In genomic region chr7:23247101-23247601, GRCh38 we compare ENCODE assay signal across 9 cellular contexts. TPM values are rescaled to one million over a fixed set of nuclear protein-coding genes. Genes with fewer than 3 reads are reported as not detected.
DNase-seq lines count a peak whose midpoint lies in the region; ATAC-seq and TF ChIP-seq lines count a peak whose summit lies in the region.
"Had no signal": no experiment of that assay in that cellular context is flagged by ENCODE, and none has a peak within 500 bp of the region (broad histone marks: within the 10 kb centered on the region; RNA-seq: fewer than 3 reads in every experiment).

No MANE protein-coding gene starts in this region.

- CTCF ChIA-PET in activated CD4-positive, alpha-beta memory T cell treated with anti-CD3 and anti-CD28 coated beads, Interleukin-2, amount 10 ng/mL, durations not matched to agents 7 days and 5 days (lab: Charles Lee) = no interaction called here

- DNase-seq in G401 (ENCODE audit: low spot score) (peak; percentile 15), cardiac fibroblast (ENCODE audit: low read depth in 2 of 2) (peak; percentile 4 to 24), sciatic nerve (ENCODE audit: low spot score) (no peak), AML-193 (lab: John Stamatoyannopoulos, UW) (no peak)
- DNase-seq in activated T-helper 2 cell treated with anti-CD3 and anti-CD28 coated beads, Interferon-gamma antibody, Interleukin-2, Interleukin-4, amounts not matched to agents 10 μg/mL and 5 μg/mL and 100 μg/mL, durations not matched to agents 14 hours and 24 hours and 36 hours (ENCODE audit: low spot score) = no peak
- DNase-seq in activated CD4-positive, alpha-beta memory T cell treated with anti-CD3 and anti-CD28 coated beads, Interleukin-2, amount 10 ng/mL, durations not matched to agents 7 days and 5 days = no peak
- DNase-seq: stimulated activated CD4-positive, alpha-beta T cell treated with anti-CD3 and anti-CD28 coated beads, Interleukin-4, amount 100 ng/mL, for 24 hours had no signal

- in situ Hi-C loops in G401 (cut with HindIII; ENCODE audit: low sequenced_read_pairs) = no loop called here

- peak; percentile 54 for ATAC-seq in sciatic nerve
- no peak for ATAC-seq in GM21526 (IDR thresholded peaks at IDR 0.05; ENCODE audit: low FRiP score, unreplicated experiment)

- H3K4me3 ChIP-seq in cardiac fibroblast (replicated peaks in 1 of 2; ENCODE audit: low read depth in 2 of 2, low read length in 2 of 2) (peak overlapping the region; percentile 46 to 58), iPS-20b (ENCODE audit: low read length) (peak overlapping the region; percentile 6; the same call in 1 of the 2 replicates)

- H3K27ac Mint-ChIP-seq in activated T-helper 2 cell treated with anti-CD3 and anti-CD28 coated beads, Interferon-gamma antibody, Interleukin-2, Interleukin-4, amounts not matched to agents 10 μg/mL and 5 μg/mL and 100 μg/mL, durations not matched to agents 14 hours and 24 hours and 36 hours = no peak overlapping the region
- no peak overlapping the region for H3K27ac Mint-ChIP-seq in activated CD4-positive, alpha-beta memory T cell treated with anti-CD3 and anti-CD28 coated beads, Interleukin-2, amount 10 ng/mL, durations not matched to agents 7 days and 5 days

- no peak for TF ChIP-seq CTCF in cardiac fibroblast (IDR thresholded peaks at IDR 0.05; ENCODE audit: low read depth, low read length)

- no peaks in the 10 kb centered on the region for H3K4me1 Mint-ChIP-seq in activated T-helper 2 cell treated with anti-CD3 and anti-CD28 coated beads, Interferon-gamma antibody, Interleukin-2, Interleukin-4, amounts not matched to agents 10 μg/mL and 5 μg/mL and 100 μg/mL, durations not matched to agents 14 hours and 24 hours and 36 hours (ENCODE audit: low read depth)
- H3K4me1 Mint-ChIP-seq in activated CD4-positive, alpha-beta memory T cell treated with anti-CD3 and anti-CD28 coated beads, Interleukin-2, amount 10 ng/mL, durations not matched to agents 7 days and 5 days = peaks cover 2% of the 10 kb centered on the region

- H3K9ac ChIP-seq in iPS-20b (ENCODE audit: low read depth, low read length) = no peak overlapping the region

- H3K9me3 ChIP-seq in iPS-20b (ENCODE audit: insufficient read depth, low read depth, low read length) = no peaks in the 10 kb centered on the region

- H3K4me1 ChIP-seq in iPS-20b (ENCODE audit: insufficient read depth, low read length) = peaks cover 5% of the 10 kb centered on the region; the same call in 1 of the 2 replicates

- peaks cover 69% of the 10 kb centered on the region for H3K27me3 Mint-ChIP-seq in activated T-helper 2 cell treated with anti-CD3 and anti-CD28 coated beads, Interferon-gamma antibody, Interleukin-2, Interleukin-4, amounts not matched to agents 10 μg/mL and 5 μg/mL and 100 μg/mL, durations not matched to agents 14 hours and 24 hours and 36 hours (ENCODE audit: low read depth)
- H3K27me3 Mint-ChIP-seq in activated CD4-positive, alpha-beta memory T cell treated with anti-CD3 and anti-CD28 coated beads, Interleukin-2, amount 10 ng/mL, durations not matched to agents 7 days and 5 days = peaks cover 74% of the 10 kb centered on the region

- H3K36me3 ChIP-seq in iPS-20b (ENCODE audit: insufficient read depth, low read depth, low read length) = no peaks in the 10 kb centered on the region

- H3K27me3 ChIP-seq in iPS-20b (ENCODE audit: insufficient read depth, low read length) = peaks cover 15% of the 10 kb centered on the region; the same call in 1 of the 2 replicates

- H3K4me3 Mint-ChIP-seq in activated T-helper 2 cell treated with anti-CD3 and anti-CD28 coated beads, Interferon-gamma antibody, Interleukin-2, Interleukin-4, amounts not matched to agents 10 μg/mL and 5 μg/mL and 100 μg/mL, durations not matched to agents 14 hours and 24 hours and 36 hours (ENCODE audit: low read depth) = no peak overlapping the region
- no peak overlapping the region for H3K4me3 Mint-ChIP-seq in activated CD4-positive, alpha-beta memory T cell treated with anti-CD3 and anti-CD28 coated beads, Interleukin-2, amount 10 ng/mL, durations not matched to agents 7 days and 5 days

- POLR2A ChIA-PET in activated CD4-positive, alpha-beta memory T cell treated with anti-CD3 and anti-CD28 coated beads, Interleukin-2, amount 10 ng/mL, durations not matched to agents 7 days and 5 days (lab: Charles Lee) = no interaction called here

- intact Hi-C loops in sciatic nerve (cut with DNase I) = no loop called here
- intact Hi-C loops in activated T-helper 2 cell treated with anti-CD3 and anti-CD28 coated beads, Interferon-gamma antibody, Interleukin-2, Interleukin-4, amounts not matched to agents 10 μg/mL and 5 μg/mL and 100 μg/mL, durations not matched to agents 14 hours and 24 hours and 36 hours (cut with micrococcal nuclease) = no loop called here

- peaks cover 4% of the 10 kb centered on the region for H3K36me3 Mint-ChIP-seq in activated T-helper 2 cell treated with anti-CD3 and anti-CD28 coated beads, Interferon-gamma antibody, Interleukin-2, Interleukin-4, amounts not matched to agents 10 μg/mL and 5 μg/mL and 100 μg/mL, durations not matched to agents 14 hours and 24 hours and 36 hours (ENCODE audit: low read depth)
- H3K36me3 Mint-ChIP-seq in activated CD4-positive, alpha-beta memory T cell treated with anti-CD3 and anti-CD28 coated beads, Interleukin-2, amount 10 ng/mL, durations not matched to agents 7 days and 5 days (ENCODE audit: low read depth) = no peaks in the 10 kb centered on the region

- peaks cover 4% of the 10 kb centered on the region for H3K9me3 Mint-ChIP-seq in activated T-helper 2 cell treated with anti-CD3 and anti-CD28 coated beads, Interferon-gamma antibody, Interleukin-2, Interleukin-4, amounts not matched to agents 10 μg/mL and 5 μg/mL and 100 μg/mL, durations not matched to agents 14 hours and 24 hours and 36 hours
- no peaks in the 10 kb centered on the region for H3K9me3 Mint-ChIP-seq in activated CD4-positive, alpha-beta memory T cell treated with anti-CD3 and anti-CD28 coated beads, Interleukin-2, amount 10 ng/mL, durations not matched to agents 7 days and 5 days

- H3K27ac ChIP-seq in iPS-20b (ENCODE audit: low read length) = no peak overlapping the region

RNA-seq across cellular contexts. Expression of gene GPNMB, which starts 0.6 kb away (rescaled TPM):
- 14.3 and 20.3 TPM in 2 replicates for total RNA-seq in G401 (2014; rRNA removed; shearing (Covaris generic))
- 145 TPM for total RNA-seq in sciatic nerve
- total RNA-seq in activated T-helper 2 cell treated with anti-CD3 and anti-CD28 coated beads, Interferon-gamma antibody, Interleukin-2, Interleukin-4, amounts not matched to agents 10 μg/mL and 5 μg/mL and 100 μg/mL, durations not matched to agents 14 hours and 24 hours and 36 hours = 0.59 and 1.4 TPM in 2 replicates
- under 1 TPM; 0.28 to 0.38 TPM for total RNA-seq in activated CD4-positive, alpha-beta memory T cell treated with anti-CD3 and anti-CD28 coated beads, Interleukin-2, amount 10 ng/mL, durations not matched to agents 7 days and 5 days

RNA-seq across cellular contexts. Expression of gene MALSU1, which starts 52.0 kb away (rescaled TPM):
- total RNA-seq in G401 (2014; rRNA removed; shearing (Covaris generic)) = 62.6 and 73.2 TPM in 2 replicates
- 44.7 TPM for total RNA-seq in sciatic nerve
- 83.6 and 89.0 TPM in 2 replicates for total RNA-seq in activated T-helper 2 cell treated with anti-CD3 and anti-CD28 coated beads, Interferon-gamma antibody, Interleukin-2, Interleukin-4, amounts not matched to agents 10 μg/mL and 5 μg/mL and 100 μg/mL, durations not matched to agents 14 hours and 24 hours and 36 hours
- total RNA-seq in activated CD4-positive, alpha-beta memory T cell treated with anti-CD3 and anti-CD28 coated beads, Interleukin-2, amount 10 ng/mL, durations not matched to agents 7 days and 5 days = 10 to 100 TPM; 49.8 to 51.8 TPM

Comparison
In these comparisons a context has a peak if more than half of its experiments do, and no peak if none do; other contexts are left out.
1. DNase-seq: peak in G401 (single experiment) and cardiac fibroblast (2 of 2); none in sciatic nerve (single experiment), activated T-helper 2 cell treated with anti-CD3 and anti-CD28 coated beads, Interferon-gamma antibody, Interleukin-2, Interleukin-4, amounts not matched to agents 10 μg/mL and 5 μg/mL and 100 μg/mL, durations not matched to agents 14 hours and 24 hours and 36 hours (single experiment), activated CD4-positive, alpha-beta memory T cell treated with anti-CD3 and anti-CD28 coated beads, Interleukin-2, amount 10 ng/mL, durations not matched to agents 7 days and 5 days (single experiment) and AML-193 (0 of 2).